ENCODE assay signal across 18 cellular contexts in genomic region chr2:216532562-216532961, GRCh38. TPM values are rescaled to one million over a fixed set of nuclear protein-coding genes. Genes with fewer than 3 reads are reported as not detected.
A peak's percentile ranks its signal among the peaks of the same experiment; 100 is the strongest.
DNase-seq lines count a peak whose midpoint lies in the region; ATAC-seq, FAIRE-seq and TF ChIP-seq lines count a peak whose summit lies in the region.
"Had no signal": no experiment of that assay in that cellular context is flagged by ENCODE, and none has a peak within 500 bp of the region (broad histone marks: within the 10 kb centered on the region; RNA-seq: fewer than 3 reads in every experiment).

No MANE protein-coding gene starts in this region.

- BruUV-seq in HepG2 (replicated peaks; lab: Mats Ljungman, UMichigan) (no TSS peak), PC-9 (replicated peaks; lab: Mats Ljungman, UMichigan) (no TSS peak)

- no peaks in the 10 kb centered on the region for H3K9me2 ChIP-seq in PC-9 (ENCODE audit: insufficient read depth)

- H3K79me2 ChIP-seq in HepG2 (ENCODE audit: insufficient read depth, low read length), result no peaks in the 10 kb centered on the region
- no peaks in the 10 kb centered on the region for H3K79me2 ChIP-seq in PC-9 (ENCODE audit: low read depth)

- CTCF ChIA-PET in HepG2 (lab: Yijun Ruan, JAX; ENCODE audit: low intra/inter-chr PET ratio, low total read pairs) (no interaction called here), PC-9 (lab: Charles Lee) (interaction anchor here (0.6 to 0.7 kb wide), 2 partner anchors 79 to 1318 kb away, joined by 3 to 14 read pairs; no protein-coding TSS in a partner anchor)
- CTCF ChIA-PET in CD4-positive, alpha-beta T cell (lab: Charles Lee), result interaction anchor here (0.7 to 1.2 kb wide), 2 partner anchors 10 to 15 kb away, joined by 3 read pairs; no protein-coding TSS in a partner anchor

- peak overlapping the region; percentile 15 for H3K27ac Mint-ChIP-seq in osteocyte (ENCODE audit: unreplicated experiment)
- H3K27ac Mint-ChIP-seq in CD4-positive, alpha-beta T cell, result no peak overlapping the region

- no peak for TF ChIP-seq POLR2A in HepG2 (IDR thresholded peaks at IDR 0.05; ENCODE audit: insufficient read depth in 1 of 2, low read depth in 2 of 2, low read length in 2 of 2)

- no peaks in the 10 kb centered on the region for H3K36me3 Mint-ChIP-seq in osteocyte (ENCODE audit: unreplicated experiment)
- no peaks in the 10 kb centered on the region for H3K36me3 Mint-ChIP-seq in CD4-positive, alpha-beta T cell (ENCODE audit: low read depth)

- H3K27me3 ChIP-seq in cardiac muscle cell (no peaks in the 10 kb centered on the region), HepG2 (ENCODE audit: control insufficient read depth in 1 of 2, insufficient read depth in 2 of 2, low read length in 2 of 2) (no peaks in the 10 kb centered on the region), PC-9 (ENCODE audit: insufficient read depth, low read depth) (no peaks in the 10 kb centered on the region)
- no peaks in the 10 kb centered on the region for H3K27me3 ChIP-seq in CD4-positive, alpha-beta T cell (ENCODE audit: control insufficient read depth, insufficient read depth, low read length)

- H2AFZ ChIP-seq in HepG2 (ENCODE audit: low read length) (no peak overlapping the region), PC-9 (no peak overlapping the region)

- intact Hi-C loops in cardiac septum (cut with DNase I), result no loop called here
- intact Hi-C loops in HepG2 (cut with micrococcal nuclease; ENCODE audit: unreplicated experiment), result no loop called here
- intact Hi-C loops in PC-9 (cut with micrococcal nuclease; ENCODE audit: unreplicated experiment), result no loop called here
- intact Hi-C loops in CD4-positive, alpha-beta T cell (cut with DNase I, micrococcal nuclease), result no loop called here

- H3K4me1 ChIP-seq in cardiac muscle cell (ENCODE audit: low read depth), result peaks cover 57% of the 10 kb centered on the region
- peaks cover 57% of the 10 kb centered on the region for H3K4me1 ChIP-seq in HepG2 (ENCODE audit: insufficient read depth, low read length)
- peaks cover 24% of the 10 kb centered on the region for H3K4me1 ChIP-seq in PC-9 (replicated peaks; ENCODE audit: insufficient read depth)

- no peaks in the 10 kb centered on the region for H3K27me3 Mint-ChIP-seq in osteocyte (ENCODE audit: unreplicated experiment)
- no peaks in the 10 kb centered on the region for H3K27me3 Mint-ChIP-seq in CD4-positive, alpha-beta T cell

- no peak for FAIRE-seq in HepG2 (lab: Jason Lieb, UNC)
- FAIRE-seq: G401.6 had no signal

- 3% methylated on average over 2 of the region's 2 CpGs for WGBS in HepG2 (ENCODE audit: low lambda C conversion rate)

- peaks cover 55% of the 10 kb centered on the region for H3K4me1 Mint-ChIP-seq in osteocyte (ENCODE audit: unreplicated experiment)
- no peaks in the 10 kb centered on the region for H3K4me1 Mint-ChIP-seq in CD4-positive, alpha-beta T cell (ENCODE audit: low read depth)

- H3K9me3 Mint-ChIP-seq in osteocyte (ENCODE audit: unreplicated experiment), result no peaks in the 10 kb centered on the region
- H3K9me3 Mint-ChIP-seq in CD4-positive, alpha-beta T cell, result no peaks in the 10 kb centered on the region
- H3K9me3 Mint-ChIP-seq: H9 had no signal

- POLR2A ChIA-PET in HepG2 (lab: Yijun Ruan, JAX), result interaction anchor here (1.0 to 1.7 kb wide), 3 partner anchors 9 to 34 kb away, joined by 3 to 7 read pairs (median 4); partner anchors contain the start of gene RPL37A
- POLR2A ChIA-PET in PC-9 (lab: Charles Lee; ENCODE audit: unreplicated experiment), result no interaction called here
- POLR2A ChIA-PET in CD4-positive, alpha-beta T cell (lab: Charles Lee), result no interaction called here

- no peak overlapping the region for H3K4me3 Mint-ChIP-seq in osteocyte (ENCODE audit: unreplicated experiment)
- no peak overlapping the region for H3K4me3 Mint-ChIP-seq in CD4-positive, alpha-beta T cell
- H3K4me3 Mint-ChIP-seq: H9 had no signal

- no peak for TF ChIP-seq RAD21 in HepG2 (CRISPR knock-in tag; IDR thresholded peaks at IDR 0.05)

- H4K20me1 ChIP-seq in HepG2 (ENCODE audit: insufficient read depth, low read length) (no peaks in the 10 kb centered on the region), PC-9 (ENCODE audit: insufficient read depth) (no peaks in the 10 kb centered on the region)

- H3F3A ChIP-seq in PC-9 (ENCODE audit: insufficient read depth, low read depth), result peaks cover 8% of the 10 kb centered on the region; the same call in 1 of the 2 replicates

- H3K4me3 ChIP-seq in cardiac muscle cell (no peak overlapping the region), HepG2 (replicated peaks in 1 of 3; ENCODE audit: insufficient read depth in 1 of 3, low read depth in 2 of 3, low read length in 3 of 3) (no peak overlapping the region), PC-9 (no peak overlapping the region)

- peak overlapping the region; percentile 44 for H3K27ac ChIP-seq in cardiac muscle cell
- H3K27ac ChIP-seq in HepG2 (ENCODE audit: extremely low read length, insufficient read depth, low read length), result no peak overlapping the region
- H3K27ac ChIP-seq in PC-9, result no peak overlapping the region
- H3K27ac ChIP-seq in CD4-positive, alpha-beta T cell (ENCODE audit: low read depth, low read length), result no peak overlapping the region
- H3K27ac ChIP-seq: 22Rv1, C4-2B had no signal

- H3K4me2 ChIP-seq in HepG2 (ENCODE audit: low read depth, low read length) (no peak overlapping the region), PC-9 (no peak overlapping the region)

- peak; percentile 70 for ATAC-seq in HepG2
- no peak for ATAC-seq in CD4-positive, alpha-beta T cell (ENCODE audit: poor library complexity)

- in situ Hi-C loops in HepG2 (cut with HindIII; ENCODE audit: extremely low pct_ligation_motif_present, low pct_unique_long_range_greater_than_20kb) (no loop called here), GM13977 (cut with MboI; ENCODE audit: low pct_unique_long_range_greater_than_20kb, low sequenced_read_pairs, unreplicated experiment) (no loop called here)

- TF ChIP-seq EP300 in HepG2 (IDR thresholded peaks at IDR 0.05; ENCODE audit: low read depth in 2 of 2, low read length in 2 of 2), result no peak
- no peak for TF ChIP-seq EP300 in HepG2 (CRISPR knock-in tag; IDR thresholded peaks at IDR 0.05; ENCODE audit: borderline replicate concordance)

- H3K9me3 ChIP-seq in cardiac muscle cell (ENCODE audit: low read depth), result no peaks in the 10 kb centered on the region
- H3K9me3 ChIP-seq in HepG2 (ENCODE audit: low read length), result no peaks in the 10 kb centered on the region
- no peaks in the 10 kb centered on the region for H3K9me3 ChIP-seq in PC-9 (ENCODE audit: insufficient read depth, low read depth)
- no peaks in the 10 kb centered on the region for H3K9me3 ChIP-seq in CD4-positive, alpha-beta T cell (ENCODE audit: control insufficient read depth, low read length)

- TF ChIP-seq CTCF in cardiac muscle cell (IDR thresholded peaks at IDR 0.05; ENCODE audit: low read depth, low read length) (no peak), HepG2 (CRISPR knock-in tag; IDR thresholded peaks at IDR 0.05) (no peak), osteocyte (IDR thresholded peaks at IDR 0.05) (no peak), PC-9 (conservative IDR thresholded peaks at IDR 0.05) (no peak), GM13977 (IDR thresholded peaks at IDR 0.05; ENCODE audit: extremely low read depth, insufficient read depth, missing control alignments) (no peak)
- TF ChIP-seq CTCF in CD4-positive, alpha-beta T cell (IDR thresholded peaks at IDR 0.05), result no peak

- no peak overlapping the region for H3K9ac ChIP-seq in HepG2 (ENCODE audit: insufficient read depth, low read depth, low read length)

- DNase-seq in cardiac muscle cell (ENCODE audit: low read depth in 1 of 2, low spot score in 1 of 2) (no peak), cardiac septum (ENCODE audit: low spot score) (no peak), dermis blood vessel endothelial cell (peak; percentile 50), HepG2 (ENCODE audit: low spot score) (peak; percentile 50), osteocyte (ENCODE audit: extremely low spot score, unreplicated experiment) (no peak), PC-9 (no peak), GM13977 (ENCODE audit: low spot score) (no peak)
- no peak for DNase-seq in CD4-positive, alpha-beta T cell
- DNase-seq: AML-193, H9, KG1, NCI-H1417, NCI-H187, NCI-H2227 treated with DMSO at 0.1 percent for 48 hours, NCI-H524 had no signal

- H3K36me3 ChIP-seq in cardiac muscle cell (no peaks in the 10 kb centered on the region), HepG2 (replicated peaks in 1 of 2; ENCODE audit: control insufficient read depth in 1 of 2, insufficient read depth in 2 of 2, low read length in 2 of 2) (no peaks in the 10 kb centered on the region), PC-9 (ENCODE audit: low read depth) (no peaks in the 10 kb centered on the region)

RNA-seq across cellular contexts. Expression of gene RPL37A, which starts 33.9 kb away (rescaled TPM):
- total RNA-seq in cardiac muscle cell, result 685 and 1,239 TPM in 2 replicates
- 1,245 and 1,367 TPM in 2 replicates for polyA plus RNA-seq in cardiac muscle cell
- total RNA-seq in cardiac septum, result 1,531 TPM
- total RNA-seq in dermis blood vessel endothelial cell, result 1,015 and 1,508 TPM in 2 replicates
- 6,902 and 7,071 TPM in 2 replicates for total RNA-seq in HepG2 (2016; rRNA removed; fragmentation: Illumina TruSeq; extraction: Trizol)
- total RNA-seq in HepG2 (2016; cell fraction: cytosol; rRNA removed; fragmentation: Illumina TruSeq; extraction: Trizol; ENCODE audit: low read depth), result 11,484 and 12,287 TPM in 2 replicates
- total RNA-seq in HepG2 (2016; cell fraction: insoluble cytoplasmic fraction; rRNA removed; fragmentation: Illumina TruSeq; extraction: Trizol), result 6,918 and 7,424 TPM in 2 replicates
- 16,795 and 17,457 TPM in 2 replicates for total RNA-seq in HepG2 (2016; cell fraction: membrane; rRNA removed; fragmentation: Illumina TruSeq; extraction: Trizol)
- 2,427 and 2,707 TPM in 2 replicates for total RNA-seq in HepG2 (2016; cell fraction: nucleus; rRNA removed; fragmentation: Illumina TruSeq; extraction: Trizol)
- 7,317 and 7,910 TPM in 2 replicates for polyA plus RNA-seq in HepG2 (2011; rRNA removed)
- 3,435 and 3,576 TPM in 2 replicates for polyA plus RNA-seq in HepG2 (2011; cell fraction: cytosol; rRNA removed)
- polyA plus RNA-seq in HepG2 (2011; cell fraction: nucleus; rRNA removed), result 934 and 1,174 TPM in 2 replicates
- polyA plus RNA-seq in HepG2 (2012), result 7,692 and 8,090 TPM in 2 replicates
- polyA plus RNA-seq in HepG2 (2016; cell fraction: cytosol; fragmentation: Illumina TruSeq; extraction: Trizol; ENCODE audit: low read depth), result 11,969 and 13,234 TPM in 2 replicates
- 6,005 and 6,067 TPM in 2 replicates for polyA plus RNA-seq in HepG2 (2016; cell fraction: insoluble cytoplasmic fraction; fragmentation: Illumina TruSeq; extraction: Trizol; ENCODE audit: low read depth)
- 14,650 and 14,956 TPM in 2 replicates for polyA plus RNA-seq in HepG2 (2016; cell fraction: membrane; fragmentation: Illumina TruSeq; extraction: Trizol; ENCODE audit: low read depth)
- 4,147 and 4,271 TPM in 2 replicates for polyA plus RNA-seq in HepG2 (2016; cell fraction: nucleus; fragmentation: Illumina TruSeq; extraction: Trizol; ENCODE audit: insufficient read depth, low read depth)
- 537 and 682 TPM in 2 replicates for polyA minus RNA-seq in HepG2 (2011; rRNA and poly(A)+ RNA removed; ENCODE audit: low replicate concordance)
- 1,971 TPM in 2 replicates for polyA minus RNA-seq in HepG2 (2011; cell fraction: cytosol; rRNA and poly(A)+ RNA removed)
- polyA minus RNA-seq in HepG2 (2011; cell fraction: nucleus; rRNA and poly(A)+ RNA removed), result 601 and 721 TPM in 2 replicates
- total RNA-seq in osteocyte, result 2,580 and 2,608 TPM in 2 replicates
- total RNA-seq in PC-9 (2021), result 2,248 and 2,378 TPM in 2 replicates
- 1,000 to 10,000 TPM; 4,138 to 4,142 TPM for total RNA-seq in CD4-positive, alpha-beta T cell

Comparison
In these comparisons a context has a peak if more than half of its experiments do, and no peak if none do; other contexts are left out.
1. DNase-seq: peak in dermis blood vessel endothelial cell (single experiment) and HepG2 (single experiment); none in cardiac muscle cell (0 of 2), cardiac septum (single experiment), osteocyte (single experiment), PC-9 (0 of 2), GM13977 (single experiment) and CD4-positive, alpha-beta T cell (0 of 10).